8 cellular contexts compared by ENCODE assay signal in the genomic region with DNA sequence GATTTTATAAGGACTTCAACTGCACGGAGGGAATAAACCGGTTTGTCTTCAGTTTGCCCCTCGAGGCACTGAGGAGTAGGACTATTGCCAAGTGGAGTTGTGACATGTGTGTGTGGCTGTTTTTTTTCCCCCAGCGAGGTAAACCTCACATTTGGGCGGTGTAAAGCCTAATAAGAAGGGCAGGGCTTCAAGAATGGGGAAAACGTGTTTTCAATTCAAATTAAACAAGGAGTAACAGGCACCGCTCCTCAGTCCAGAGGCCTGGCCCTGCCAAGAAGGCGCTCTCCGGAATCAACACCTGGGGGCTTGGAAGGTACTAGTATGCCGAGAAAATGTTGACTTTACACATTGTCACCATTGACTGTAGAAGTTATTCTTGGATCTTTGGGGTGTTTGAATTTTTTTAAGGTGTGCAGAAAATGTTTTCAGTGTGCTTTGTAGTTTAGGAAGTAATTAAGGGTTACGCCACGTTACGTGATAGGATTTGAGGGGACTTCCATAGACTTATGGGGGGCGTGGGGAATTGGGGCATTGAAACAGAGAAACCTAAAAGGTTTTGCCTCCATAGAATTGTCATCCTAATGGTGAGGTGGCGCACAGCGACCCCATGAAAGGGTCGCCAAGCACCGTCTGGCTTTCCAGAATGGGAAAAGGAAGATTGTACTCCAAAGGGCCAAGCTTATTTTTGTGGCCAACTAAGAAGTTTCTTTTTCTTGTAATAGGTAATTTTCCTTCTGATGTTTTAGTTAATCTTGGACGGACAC. TPM values are rescaled to one million over a fixed set of nuclear protein-coding genes. Genes with fewer than 3 reads are reported as not detected.
DNase-seq lines count a peak whose midpoint lies in the region; ATAC-seq, FAIRE-seq and TF ChIP-seq lines count a peak whose summit lies in the region.

No MANE protein-coding gene starts in this region.

- FAIRE-seq in H54 (lab: Jason Lieb, UNC), result no peak

- no peaks in the 10 kb centered on the region for H3K9me3 ChIP-seq in GM23248 (ENCODE audit: low read depth)
- H3K9me3 ChIP-seq in prostate gland, result no peaks in the 10 kb centered on the region

- H2AFZ ChIP-seq in GM23248, result peak overlapping the region; percentile 83

- WGBS in GM23248 (ENCODE audit: low coverage in 1 of 2, low lambda C conversion rate in 2 of 2, missing lambda C conversion rate in 2 of 2), 2 experiments, result 74% methylated on average over 19 of the region's 19 CpGs
- 50% methylated on average over 19 of the region's 19 CpGs for WGBS in prostate gland

- intact Hi-C loops in prostate gland (cut with DNase I), result no loop called here

- DNase-seq in GM23248 (no peak), SK-MEL-5 (ENCODE audit: low read depth, low spot score) (peak; percentile 51), fibroblast of the aortic adventitia (ENCODE audit: low read depth) (no peak), prostate gland (ENCODE audit: low spot score) (peak; percentile 51), H54 (ENCODE audit: insufficient read length, low spot score) (no peak), SIG-M5 (lab: John Stamatoyannopoulos, UW) (no peak)

- TF ChIP-seq POLR2A in prostate gland (IDR thresholded peaks at IDR 0.05), result peak; percentile 54
- TF ChIP-seq POLR2A in H54 (IDR thresholded peaks at IDR 0.05; ENCODE audit: low read depth, low read length), result no peak

- H3K27ac ChIP-seq in GM23248 (no peak overlapping the region), prostate gland (peak overlapping the region; percentile 53 to 64)

- H3F3A ChIP-seq in GM23248 (ENCODE audit: insufficient read depth), result peaks cover 25% of the 10 kb centered on the region

- ATAC-seq in GM18858 (IDR thresholded peaks at IDR 0.05; ENCODE audit: unreplicated experiment) (no peak), GM21367 (IDR thresholded peaks at IDR 0.05; ENCODE audit: unreplicated experiment) (no peak)

- H3K4me3 ChIP-seq in GM23248 (peak overlapping the region; percentile 75), fibroblast of the aortic adventitia (ENCODE audit: low read depth, low read length) (peak overlapping the region; percentile 69), prostate gland (peak overlapping the region; percentile 38 to 42)

- no peaks in the 10 kb centered on the region for H3K79me2 ChIP-seq in GM23248 (ENCODE audit: insufficient read depth)

- H3K27me3 ChIP-seq in GM23248 (replicated peaks; ENCODE audit: insufficient read depth) (no peaks in the 10 kb centered on the region), prostate gland (replicated peaks; ENCODE audit: insufficient read depth) (no peaks in the 10 kb centered on the region)

- peak overlapping the region; percentile 75 for H3K4me2 ChIP-seq in GM23248 (ENCODE audit: unreplicated experiment)

- in situ Hi-C loops in GM23248 (cut with MboI), result no loop called here
- in situ Hi-C loops in SK-MEL-5 (cut with HindIII; ENCODE audit: low pct_unique_long_range_greater_than_20kb, low sequenced_read_pairs), result no loop called here

- TF ChIP-seq CTCF in fibroblast of the aortic adventitia (IDR thresholded peaks at IDR 0.05; ENCODE audit: insufficient read depth, low read length), result no peak
- TF ChIP-seq CTCF in prostate gland (IDR thresholded peaks at IDR 0.05), result no peak

- no peaks in the 10 kb centered on the region for H4K20me1 ChIP-seq in GM23248 (ENCODE audit: insufficient read depth)

- no peak overlapping the region for H3K9ac ChIP-seq in GM23248

- H3K36me3 ChIP-seq in GM23248 (ENCODE audit: low read depth) (no peaks in the 10 kb centered on the region), prostate gland (no peaks in the 10 kb centered on the region)

- peaks cover 12% of the 10 kb centered on the region for H3K4me1 ChIP-seq in GM23248 (ENCODE audit: insufficient read depth)
- H3K4me1 ChIP-seq in prostate gland (replicated peaks), result no peaks in the 10 kb centered on the region

- H3K9me2 ChIP-seq in GM23248 (ENCODE audit: insufficient read depth), result no peaks in the 10 kb centered on the region

RNA-seq across cellular contexts. Expression of a gene that starts 0.8 kb away (rescaled TPM):
- total RNA-seq in GM23248 (2014; rRNA removed; shearing (Covaris generic)), result 1.5 and 1.6 TPM in 2 replicates
- polyA plus RNA-seq in GM23248 (2016; fragmentation: Nextera tagmentation; extraction: Ambion mirVana), result 0.38 and 0.47 TPM in 2 replicates
- total RNA-seq in SK-MEL-5 (2014; rRNA removed; shearing (Covaris generic)), result 130 and 134 TPM in 2 replicates
- polyA plus RNA-seq in SK-MEL-5 (2015; cell fraction: cytosol; rRNA removed), result 59.6 and 99.6 TPM in 2 replicates
- 115 and 136 TPM in 2 replicates for polyA plus RNA-seq in SK-MEL-5 (2015; cell fraction: nucleus; rRNA removed)
- total RNA-seq in fibroblast of the aortic adventitia (ENCODE audit: low replicate concordance) (1.7 and 7.5 TPM in 2 replicates), prostate gland (10 to 100 TPM; 13.5 to 18.0 TPM)

Comparison
In these comparisons a context has a peak if more than half of its experiments do, and no peak if none do; other contexts are left out.
1. DNase-seq: peak in SK-MEL-5 (single experiment) and prostate gland (single experiment); none in GM23248 (single experiment), fibroblast of the aortic adventitia (single experiment), H54 (single experiment) and SIG-M5 (single experiment).
2. Peak in every context shown above with its lines, with median percentiles within 50 percentile points of each other: H3K4me3 ChIP-seq.